Comparison of ENCODE assay signal across 8 cellular contexts in genomic region chr11:62599069-62599696, GRCh38. TPM values are rescaled to one million over a fixed set of nuclear protein-coding genes. Genes with fewer than 3 reads are reported as not detected.
A peak's percentile ranks its signal among the peaks of the same experiment; 100 is the strongest.
DNase-seq lines count a peak whose midpoint lies in the region; ATAC-seq and TF ChIP-seq lines count a peak whose summit lies in the region.

No MANE protein-coding gene starts in this region.

- H3K4me3 Mint-ChIP-seq in activated CD4-positive, alpha-beta memory T cell treated with anti-CD3 and anti-CD28 coated beads, Interleukin-2, amount 10 ng/mL, durations not matched to agents 7 days and 5 days = peak overlapping the region; percentile 85

- H3K27me3 ChIP-seq in lung (ENCODE audit: control insufficient read depth, insufficient read depth) = no peaks in the 10 kb centered on the region

- no peaks in the 10 kb centered on the region for H3K9me3 Mint-ChIP-seq in activated CD4-positive, alpha-beta memory T cell treated with anti-CD3 and anti-CD28 coated beads, Interleukin-2, amount 10 ng/mL, durations not matched to agents 7 days and 5 days

- POLR2A ChIA-PET in activated CD4-positive, alpha-beta memory T cell treated with anti-CD3 and anti-CD28 coated beads, Interleukin-2, amount 10 ng/mL, durations not matched to agents 7 days and 5 days (lab: Charles Lee) = interaction anchor here (0.7 to 6.4 kb wide), 27 partner anchors 8 to 1606 kb away, joined by 3 to 116 read pairs (median 5); partner anchors contain the start of genes B3GAT3, C11orf98, CSKMT and EEF1G

- H3K27ac ChIP-seq in lung (ENCODE audit: low read depth in 1 of 2, low read length in 1 of 2) = peak overlapping the region; percentile 5 to 57

- ATAC-seq in GM19324 (IDR thresholded peaks at IDR 0.05; ENCODE audit: low FRiP score, unreplicated experiment) (peak; percentile 40), HG03520 (IDR thresholded peaks at IDR 0.05; ENCODE audit: unreplicated experiment) (peak; percentile 37), lung (ENCODE audit: insufficient read depth, low FRiP score) (peak; percentile 39)

- CTCF ChIA-PET in activated CD4-positive, alpha-beta memory T cell treated with anti-CD3 and anti-CD28 coated beads, Interleukin-2, amount 10 ng/mL, durations not matched to agents 7 days and 5 days (lab: Charles Lee) = interaction anchor here (0.6 to 3.3 kb wide), 9 partner anchors 7 to 205 kb away, joined by 3 to 51 read pairs (median 4); partner anchors contain the start of genes C11orf98, CSKMT, EML3 and LBHD1

- peaks cover 80% of the 10 kb centered on the region for H3K36me3 Mint-ChIP-seq in activated CD4-positive, alpha-beta memory T cell treated with anti-CD3 and anti-CD28 coated beads, Interleukin-2, amount 10 ng/mL, durations not matched to agents 7 days and 5 days (ENCODE audit: low read depth)

- peaks cover 32 to 44% of the 10 kb centered on the region in 2 donors for H3K36me3 ChIP-seq in lung (ENCODE audit: control insufficient read depth in 2 of 2, insufficient read depth in 2 of 2, low read length in 2 of 2)

- peak; percentile 4 for TF ChIP-seq CTCF in lung (IDR thresholded peaks at IDR 0.05; ENCODE audit: control extremely low read depth, extremely low read depth)

- peak overlapping the region; percentile 88 for H3K27ac Mint-ChIP-seq in activated CD4-positive, alpha-beta memory T cell treated with anti-CD3 and anti-CD28 coated beads, Interleukin-2, amount 10 ng/mL, durations not matched to agents 7 days and 5 days

- peaks cover 67% of the 10 kb centered on the region for H3K4me1 Mint-ChIP-seq in activated CD4-positive, alpha-beta memory T cell treated with anti-CD3 and anti-CD28 coated beads, Interleukin-2, amount 10 ng/mL, durations not matched to agents 7 days and 5 days

- WGBS in lung, 2 donors = 38 to 39% methylated on average over 7 of the region's 7 CpGs

- no peaks in the 10 kb centered on the region for H3K27me3 Mint-ChIP-seq in activated CD4-positive, alpha-beta memory T cell treated with anti-CD3 and anti-CD28 coated beads, Interleukin-2, amount 10 ng/mL, durations not matched to agents 7 days and 5 days

- no peaks in the 10 kb centered on the region for H3K9me3 ChIP-seq in lung (ENCODE audit: control insufficient read depth in 2 of 2, insufficient read depth in 1 of 2, low read length in 1 of 2)

- H3K4me1 ChIP-seq in lung (ENCODE audit: control insufficient read depth in 2 of 2, insufficient read depth in 2 of 2, low read length in 2 of 2) = peaks cover 8 to 12% of the 10 kb centered on the region in 2 donors

- H3K4me3 ChIP-seq in lung = no peak overlapping the region

- DNase-seq in AML-193 (lab: John Stamatoyannopoulos, UW) = peak; percentile 89
- peak; percentile 89 for DNase-seq in NCI-H82 treated with DMSO at 0.1 percent for 48 hours (lab: John Stamatoyannopoulos, UW; ENCODE audit: unreplicated experiment)
- DNase-seq in activated CD4-positive, alpha-beta memory T cell treated with anti-CD3 and anti-CD28 coated beads, Interleukin-2, amount 10 ng/mL, durations not matched to agents 7 days and 5 days = peak; percentile 98
- DNase-seq in ecto neural progenitor cell (ENCODE audit: low spot score) = peak; percentile 85
- DNase-seq in lung (ENCODE audit: low spot score) = peak; percentile 94
- peak; percentile 89 to 95 (median 89) for DNase-seq in stimulated activated CD4-positive, alpha-beta T cell treated with anti-CD3 and anti-CD28 coated beads, TNF-alpha, amount 100 ng/mL, for 24 hours (ENCODE audit: low read depth in 3 of 3)

RNA-seq across cellular contexts. Expression of gene MTA2, which starts 2.5 kb away (rescaled TPM):
- 100 to 1,000 TPM; 226 TPM for total RNA-seq in activated CD4-positive, alpha-beta memory T cell treated with anti-CD3 and anti-CD28 coated beads, Interleukin-2, amount 10 ng/mL, durations not matched to agents 7 days and 5 days
- 10 to 100 TPM; 53.7 to 74.4 TPM for total RNA-seq in lung
- polyA plus RNA-seq in lung = 10 to 100 TPM; 57.0 to 62.2 TPM

RNA-seq across cellular contexts. Expression of gene TUT1, which starts 7.9 kb away (rescaled TPM):
- total RNA-seq in activated CD4-positive, alpha-beta memory T cell treated with anti-CD3 and anti-CD28 coated beads, Interleukin-2, amount 10 ng/mL, durations not matched to agents 7 days and 5 days = 10 to 100 TPM; 23.7 to 25.2 TPM
- total RNA-seq in lung = 10 to 100 TPM; 10.8 to 19.4 TPM
- polyA plus RNA-seq in lung = 10 to 100 TPM; 15.2 to 21.9 TPM

RNA-seq across cellular contexts. Expression of gene EML3, which starts 13.4 kb away (rescaled TPM):
- 100 to 1,000 TPM; 121 to 122 TPM for total RNA-seq in activated CD4-positive, alpha-beta memory T cell treated with anti-CD3 and anti-CD28 coated beads, Interleukin-2, amount 10 ng/mL, durations not matched to agents 7 days and 5 days
- 10 to 100 TPM; 29.1 to 95.4 TPM for total RNA-seq in lung
- polyA plus RNA-seq in lung = 10 to 100 TPM; 59.5 to 66.4 TPM

RNA-seq across cellular contexts. Expression of gene ROM1, which starts 13.9 kb away (rescaled TPM):
- total RNA-seq in activated CD4-positive, alpha-beta memory T cell treated with anti-CD3 and anti-CD28 coated beads, Interleukin-2, amount 10 ng/mL, durations not matched to agents 7 days and 5 days = 1 to 10 TPM; 1.6 to 2.2 TPM
- total RNA-seq in lung = 1 to 10 TPM; 3.5 to 9.6 TPM
- polyA plus RNA-seq in lung = 10 to 100 TPM in 1 of 2 donors, 1 to 10 TPM in 1; 9.3 to 17.9 TPM

RNA-seq across cellular contexts. Expression of gene B3GAT3, which starts 22.6 kb away (rescaled TPM):
- total RNA-seq in activated CD4-positive, alpha-beta memory T cell treated with anti-CD3 and anti-CD28 coated beads, Interleukin-2, amount 10 ng/mL, durations not matched to agents 7 days and 5 days = 10 to 100 TPM; 58.9 to 67.1 TPM
- 10 to 100 TPM; 14.6 to 48.7 TPM for total RNA-seq in lung
- 10 to 100 TPM; 50.3 to 58.0 TPM for polyA plus RNA-seq in lung
